1 cellular context compared by ENCODE assay signal in genomic region chr11:100632970-100633452, GRCh38.
TF ChIP-seq lines count a peak whose summit lies in the region.

No MANE protein-coding gene starts in this region.

TF ChIP-seq in HepG2, 621 proteins besides CTCF, POLR2A, EP300 and RAD21 (continued from another document):
- TF ChIP-seq MLX (CRISPR knock-in tag; IDR thresholded peaks at IDR 0.05) (0 out of 2 replicates have a peak, but pooled peaks have one; percentile 32), ZMYM4 (CRISPR knock-in tag; IDR thresholded peaks at IDR 0.05) (0 out of 2 replicates have a peak, but pooled peaks have one; percentile 13), ZNF580 (CRISPR knock-in tag; IDR thresholded peaks at IDR 0.05; ENCODE audit: borderline replicate concordance, low read depth) (0 out of 2 replicates have a peak, but pooled peaks have one; percentile 19), ZNF292 (CRISPR knock-in tag; IDR thresholded peaks at IDR 0.05; ENCODE audit: borderline replicate concordance, low read depth) (peak; percentile 57; the same call in 1 of the 2 replicates), SOX6 (IDR thresholded peaks at IDR 0.05) (no peak), SOX6 (CRISPR knock-in tag; IDR thresholded peaks at IDR 0.05) (peak; percentile 38), MAFG (CRISPR knock-in tag; IDR thresholded peaks at IDR 0.05) (no peak), SOX5 (CRISPR knock-in tag; IDR thresholded peaks at IDR 0.05; ENCODE audit: borderline replicate concordance) (0 out of 2 replicates have a peak, but pooled peaks have one; percentile 34), RBFOX2 (IDR thresholded peaks at IDR 0.05; ENCODE audit: low read depth, low read length) (no peak), SALL1 (CRISPR knock-in tag; IDR thresholded peaks at IDR 0.05) (peak; percentile 39), ZKSCAN1 (IDR thresholded peaks at IDR 0.05; ENCODE audit: low read length) (no peak)
TF ChIP-seq in HepG2: peak in this region for 11.
